In the genomic region with DNA sequence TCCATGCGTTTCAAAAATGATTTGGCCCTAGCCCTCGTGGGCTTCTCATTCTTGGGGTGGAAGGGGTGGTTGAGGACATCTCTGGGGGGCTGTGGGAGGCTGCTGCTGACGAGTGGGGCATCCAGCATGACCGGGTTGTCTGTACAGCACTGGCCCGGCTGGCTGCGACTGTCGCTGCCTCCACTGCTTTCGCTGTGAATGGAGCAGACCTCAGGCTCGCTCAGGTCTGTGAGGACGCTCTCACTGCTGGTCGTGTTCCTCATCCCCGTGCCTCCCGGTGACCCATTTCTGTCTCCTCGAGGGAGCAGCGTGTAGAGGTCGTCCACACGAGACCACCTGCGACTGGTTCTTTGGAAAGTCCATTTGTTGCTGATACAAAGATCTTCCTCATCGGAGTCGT, we compare ENCODE assay signal across 1 cellular context.
TF ChIP-seq lines count a peak whose summit lies in the region.

No MANE protein-coding gene starts in this region.

TF ChIP-seq in H1, 55 proteins besides CTCF, POLR2A, EP300 and RAD21:
- no peak for TF ChIP-seq KDM4A (IDR thresholded peaks at IDR 0.05; ENCODE audit: low read depth, low read length, severe bottlenecking)
- TF ChIP-seq CHD1 (IDR thresholded peaks at IDR 0.05; ENCODE audit: low read depth, low read length): no peak
- no peak for TF ChIP-seq TCF12 (IDR thresholded peaks at IDR 0.05; ENCODE audit: low read depth, low read length)
- no peak for TF ChIP-seq SIN3A (conservative IDR thresholded peaks at IDR 0.05 in 1 of 2, IDR thresholded peaks at IDR 0.05 in 1 of 2; ENCODE audit: low read depth in 1 of 2, low read length in 2 of 2)
- TF ChIP-seq EZH2 (IDR thresholded peaks at IDR 0.05; ENCODE audit: low read depth, low read length, severe bottlenecking): no peak
- TF ChIP-seq, protein P1, sequence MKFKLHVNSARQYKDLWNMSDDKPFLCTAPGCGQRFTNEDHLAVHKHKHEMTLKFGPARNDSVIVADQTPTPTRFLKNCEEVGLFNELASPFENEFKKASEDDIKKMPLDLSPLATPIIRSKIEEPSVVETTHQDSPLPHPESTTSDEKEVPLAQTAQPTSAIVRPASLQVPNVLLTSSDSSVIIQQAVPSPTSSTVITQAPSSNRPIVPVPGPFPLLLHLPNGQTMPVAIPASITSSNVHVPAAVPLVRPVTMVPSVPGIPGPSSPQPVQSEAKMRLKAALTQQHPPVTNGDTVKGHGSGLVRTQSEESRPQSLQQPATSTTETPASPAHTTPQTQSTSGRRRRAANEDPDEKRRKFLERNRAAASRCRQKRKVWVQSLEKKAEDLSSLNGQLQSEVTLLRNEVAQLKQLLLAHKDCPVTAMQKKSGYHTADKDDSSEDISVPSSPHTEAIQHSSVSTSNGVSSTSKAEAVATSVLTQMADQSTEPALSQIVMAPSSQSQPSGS (IDR thresholded peaks at IDR 0.05; ENCODE audit: low read length): no peak
- TF ChIP-seq SUZ12 (IDR thresholded peaks at IDR 0.05; ENCODE audit: low read length): no peak
- TF ChIP-seq RBBP5 (IDR thresholded peaks at IDR 0.05; ENCODE audit: borderline replicate concordance, low read depth, low read length): no peak
- no peak for TF ChIP-seq RFX5 (IDR thresholded peaks at IDR 0.05; ENCODE audit: borderline replicate concordance, low read depth, low read length)
- TF ChIP-seq CBX5 (IDR thresholded peaks at IDR 0.05; ENCODE audit: low read depth, low read length): no peak
